11 cellular contexts compared by ENCODE assay signal in genomic region chr17:78977992-78978973, GRCh38. TPM values are rescaled to one million over a fixed set of nuclear protein-coding genes. Genes with fewer than 3 reads are reported as not detected.
DNase-seq lines count a peak whose midpoint lies in the region; ATAC-seq and TF ChIP-seq lines count a peak whose summit lies in the region.
"Had no signal": no experiment of that assay in that cellular context is flagged by ENCODE, and none has a peak within 500 bp of the region (broad histone marks: within the 10 kb centered on the region; RNA-seq: fewer than 3 reads in every experiment).

No MANE protein-coding gene starts in this region.

- DNase-seq in Right ventricle myocardium inferior (ENCODE audit: missing footprints), result peak; percentile 74
- no peak for DNase-seq in cardiac septum (ENCODE audit: low spot score)
- DNase-seq in left lung, result no peak
- DNase-seq in uterus, result no peak
- DNase-seq in dedifferentiated amniotic fluid mesenchymal stem cell (ENCODE audit: extremely low spot score), result no peak
- DNase-seq in NCI-H2081 treated with DMSO at 0.1 percent for 48 hours (lab: John Stamatoyannopoulos, UW), result no peak
- DNase-seq: mesendoderm, NCI-H226 had no signal

- intact Hi-C loops in Right ventricle myocardium inferior (cut with DNase I), result loop anchor here (10.0 kb wide), 1 partner anchor 253 kb away; no protein-coding TSS in a partner anchor
- intact Hi-C loops in cardiac septum (cut with DNase I), result no loop called here
- intact Hi-C loops in left lung (cut with DNase I), result no loop called here
- intact Hi-C loops in uterus (cut with DNase I; ENCODE audit: low total_unique reads), result loop anchor here (10.0 kb wide), 1 partner anchor 263 kb away; no protein-coding TSS in a partner anchor

- H3K27me3 Mint-ChIP-seq in brain, result no peaks in the 10 kb centered on the region

- peak overlapping the region; percentile 9 to 51 for H3K4me3 ChIP-seq in left lung
- H3K4me3 ChIP-seq in uterus, result peak overlapping the region; percentile 47

- no peaks in the 10 kb centered on the region for H3K36me3 Mint-ChIP-seq in brain

- TF ChIP-seq CTCF in brain (conservative IDR thresholded peaks at IDR 0.05), result no peak
- TF ChIP-seq CTCF in left lung (IDR thresholded peaks at IDR 0.05), result no peak
- TF ChIP-seq CTCF in uterus (IDR thresholded peaks at IDR 0.05), result no peak

- H3K27ac Mint-ChIP-seq in brain, result peak overlapping the region; percentile 81 to 98 (median 89)

- H3K27ac ChIP-seq in left lung (peak overlapping the region in 1 of 2 donors; percentile 13), uterus (peak overlapping the region; percentile 66 to 84)

- H3K4me3 Mint-ChIP-seq in brain, result peak overlapping the region; percentile 20 to 82 (median 74)

- peaks cover 21 to 38% of the 10 kb centered on the region in 2 donors for H3K4me1 ChIP-seq in left lung
- H3K4me1 ChIP-seq in uterus, result peaks cover 16 to 30% of the 10 kb centered on the region in 2 donors

- TF ChIP-seq POLR2A in uterus (IDR thresholded peaks at IDR 0.05), result no peak

- peaks cover 0 to 11% of the 10 kb centered on the region in 2 donors for H3K36me3 ChIP-seq in left lung
- no peaks in the 10 kb centered on the region for H3K36me3 ChIP-seq in uterus

- no peaks in the 10 kb centered on the region for H3K9me3 Mint-ChIP-seq in brain

- H3K9me3 ChIP-seq in left lung, result no peaks in the 10 kb centered on the region
- H3K9me3 ChIP-seq in uterus, result no peaks in the 10 kb centered on the region

- H3K4me1 Mint-ChIP-seq in brain, result peaks cover 76% of the 10 kb centered on the region

- no peaks in the 10 kb centered on the region for H3K27me3 ChIP-seq in left lung
- H3K27me3 ChIP-seq in uterus, result no peaks in the 10 kb centered on the region

- ATAC-seq in Right ventricle myocardium inferior (peak; percentile 68), left lung (peak; percentile 16), HG03354 (IDR thresholded peaks at IDR 0.05; ENCODE audit: poor library complexity, severe bottlenecking, unreplicated experiment) (no peak)
- ATAC-seq: activated CD4-positive, CD25-positive, alpha-beta regulatory T cell treated with anti-CD3 and anti-CD28 coated beads, Interleukin-2, amount 50 U/mL, for 24 hours had no signal

RNA-seq across cellular contexts. Expression of gene LGALS3BP, which starts 1.4 kb away (rescaled TPM):
- total RNA-seq in Right ventricle myocardium inferior (611 TPM), cardiac septum (312 TPM), left lung (100 to 1,000 TPM; 379 to 688 TPM), uterus (100 to 1,000 TPM in 3 of 4 donors, 10 to 100 TPM in 1; 88.2 to 396 (median 244) TPM)
- polyA plus RNA-seq in brain (ENCODE audit: insufficient read depth, low read depth, low replicate concordance), result 265 TPM

RNA-seq across cellular contexts. Expression of gene CANT1, which starts 31.3 kb away (rescaled TPM):
- total RNA-seq in Right ventricle myocardium inferior, result 31.1 TPM
- total RNA-seq in cardiac septum, result 25.2 TPM
- 64.2 TPM for polyA plus RNA-seq in brain (ENCODE audit: insufficient read depth, low read depth, low replicate concordance)
- total RNA-seq in left lung, result 10 to 100 TPM; 57.2 to 69.0 TPM
- total RNA-seq in uterus, result 10 to 100 TPM in 3 of 4 donors, 1 to 10 TPM in 1; 9.2 to 40.6 (median 21.5) TPM

RNA-seq across cellular contexts. Expression of gene C1QTNF1, which starts 45.7 kb away (rescaled TPM):
- 240 TPM for total RNA-seq in Right ventricle myocardium inferior
- 92.9 TPM for total RNA-seq in cardiac septum
- polyA plus RNA-seq in brain (ENCODE audit: insufficient read depth, low read depth, low replicate concordance), result 16.9 TPM
- 10 to 100 TPM; 14.9 to 31.4 TPM for total RNA-seq in left lung
- total RNA-seq in uterus, result 10 to 100 TPM in 3 of 4 donors, 1 to 10 TPM in 1; 2.9 to 80.8 (median 39.6) TPM

RNA-seq across cellular contexts. Expression of gene TIMP2, which starts 53.1 kb away (rescaled TPM):
- total RNA-seq in Right ventricle myocardium inferior (138 TPM), cardiac septum (95.5 TPM), left lung (100 to 1,000 TPM; 196 to 313 TPM), uterus (100 to 1,000 TPM; 119 to 399 (median 127) TPM)
- 314 TPM for polyA plus RNA-seq in brain (ENCODE audit: insufficient read depth, low read depth, low replicate concordance)

Comparison
In these comparisons a context has a peak if more than half of its experiments do, and no peak if none do; other contexts are left out.
1. intact Hi-C loops: an anchor here in Right ventricle myocardium inferior (10.0 kb wide) and uterus (10.0 kb wide); none called in cardiac septum and left lung.